In the genomic region with DNA sequence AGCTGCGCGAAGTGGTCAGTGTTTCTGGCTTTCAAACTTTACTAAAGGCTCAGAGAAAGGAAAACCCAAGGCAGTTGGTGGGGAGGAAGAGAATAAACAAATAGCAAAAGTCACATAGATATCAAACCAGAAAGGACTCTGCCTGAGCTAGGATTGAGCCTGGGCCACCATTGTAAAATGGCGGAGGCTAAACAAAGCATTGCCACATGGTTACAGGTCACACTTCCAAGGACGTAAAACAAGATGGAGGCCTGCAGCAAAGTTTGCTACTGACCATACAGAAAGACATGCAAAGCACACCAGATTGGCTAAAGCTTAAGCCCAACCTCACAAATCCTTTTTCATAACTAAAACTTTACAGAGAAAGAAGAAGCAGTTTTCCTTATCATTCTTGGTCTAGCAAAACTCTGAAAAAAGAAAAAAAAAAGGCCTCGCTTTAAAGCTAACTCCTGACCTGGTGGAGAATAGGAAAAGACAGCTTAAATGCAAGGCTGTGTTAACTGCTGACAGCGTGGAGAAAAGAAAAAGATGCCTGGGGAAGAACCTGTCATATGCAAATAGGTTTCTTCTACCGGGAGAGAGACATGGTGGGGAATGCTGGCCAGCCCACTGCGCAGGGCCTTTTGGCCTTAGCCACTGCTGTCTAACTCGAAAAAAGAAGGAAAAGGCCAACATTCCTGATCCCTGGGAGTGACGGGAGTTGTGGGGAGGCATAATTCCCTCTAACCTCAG, we compare ENCODE assay signal across 24 cellular contexts.
A peak's percentile ranks its signal among the peaks of the same experiment; 100 is the strongest.
DNase-seq lines count a peak whose midpoint lies in the region; ATAC-seq, FAIRE-seq and TF ChIP-seq lines count a peak whose summit lies in the region.
"Had no signal": no experiment of that assay in that cellular context is flagged by ENCODE, and none has a peak within 500 bp of the region (broad histone marks: within the 10 kb centered on the region; RNA-seq: fewer than 3 reads in every experiment).

No MANE protein-coding gene starts in this region.

- peaks cover 7% of the 10 kb centered on the region for H3K9me3 Mint-ChIP-seq in progenitor cell of endocrine pancreas (ENCODE audit: low read depth)
- H3K9me3 Mint-ChIP-seq in stimulated activated naive CD8-positive, alpha-beta T cell treated with anti-CD3 and anti-CD28 coated beads, Interleukin-15, amount 100 ng/mL, for 72 hours = peaks cover 5 to 7% of the 10 kb centered on the region in 2 donors

- no peak overlapping the region for H3K9ac ChIP-seq in BLaER1
- H3K9ac ChIP-seq: BLaER1 treated with 17β-estradiol and CSF1 and Interleukin-3, amounts not matched to agents 10 nM and 100 nM; KMS-11 had no signal

- TF ChIP-seq CTCF in dorsolateral prefrontal cortex (IDR thresholded peaks at IDR 0.05 in 54 of 56, conservative IDR thresholded peaks at IDR 0.05 in 2 of 56; ENCODE audit: low read depth in 1 of 56, partially characterized antibody in 56 of 56) = no peak
- TF ChIP-seq CTCF in progenitor cell of endocrine pancreas (IDR thresholded peaks at IDR 0.05; ENCODE audit: unreplicated experiment) = no peak

- H3K27ac Mint-ChIP-seq in progenitor cell of endocrine pancreas = no peak overlapping the region
- no peak overlapping the region for H3K27ac Mint-ChIP-seq in stimulated activated naive CD8-positive, alpha-beta T cell treated with anti-CD3 and anti-CD28 coated beads, Interleukin-15, amount 100 ng/mL, for 72 hours
- H3K27ac Mint-ChIP-seq: CD8-positive, alpha-beta T cell had no signal

- no peaks in the 10 kb centered on the region for H3K27me3 Mint-ChIP-seq in progenitor cell of endocrine pancreas
- no peaks in the 10 kb centered on the region for H3K27me3 Mint-ChIP-seq in stimulated activated naive CD8-positive, alpha-beta T cell treated with anti-CD3 and anti-CD28 coated beads, Interleukin-15, amount 100 ng/mL, for 72 hours

- no peak for DNase-seq in HTR-8/SVneo (ENCODE audit: insufficient read length, low spot score)
- no peak for DNase-seq in dorsolateral prefrontal cortex
- DNase-seq in iPS-NIHi11 (ENCODE audit: low spot score) = peak; percentile 12
- no peak for DNase-seq in NCI-H1105 treated with DMSO at 0.1 percent for 48 hours (lab: John Stamatoyannopoulos, UW)
- no peak for DNase-seq in progenitor cell of endocrine pancreas (ENCODE audit: low spot score, unreplicated experiment)
- DNase-seq in left ventricle myocardium superior = no peak
- no peak for DNase-seq in stimulated activated naive CD8-positive, alpha-beta T cell treated with anti-CD3 and anti-CD28 coated beads, Interleukin-15, amount 100 ng/mL, for 72 hours
- DNase-seq: ACHN; CD8-positive, alpha-beta T cell; DND-41; GOT3; IMR-90; NCI-H1105; NCI-H2029 treated with DMSO at 0.1 percent for 48 hours; NCI-H2171 treated with DMSO at 0.1 percent for 48 hours; NCI-H446; NCI-H526; PC-3; Right ventricle myocardium superior had no signal

- no peak overlapping the region for H3K4me3 ChIP-seq in BLaER1
- no peak overlapping the region for H3K4me3 ChIP-seq in dorsolateral prefrontal cortex
- H3K4me3 ChIP-seq: BLaER1 treated with 17β-estradiol and CSF1 and Interleukin-3, amounts not matched to agents 10 nM and 100 nM had no signal

- H3K27ac ChIP-seq in BLaER1 (peak overlapping the region; percentile 40; the same call in 1 of the 2 replicates), dorsolateral prefrontal cortex (peak overlapping the region in 33 of 59 donors; percentile 1 to 95 (median 56))
- H3K27ac ChIP-seq: 22Rv1; BLaER1 treated with 17β-estradiol and CSF1 and Interleukin-3, amounts not matched to agents 10 nM and 100 nM; KMS-11 had no signal

- H3K4me3 Mint-ChIP-seq in progenitor cell of endocrine pancreas (ENCODE audit: low read depth) = no peak overlapping the region
- no peak overlapping the region for H3K4me3 Mint-ChIP-seq in stimulated activated naive CD8-positive, alpha-beta T cell treated with anti-CD3 and anti-CD28 coated beads, Interleukin-15, amount 100 ng/mL, for 72 hours
- H3K4me3 Mint-ChIP-seq: CD8-positive, alpha-beta T cell had no signal

- FAIRE-seq in HTR-8/SVneo (lab: Jason Lieb, UNC) = peak; percentile 46
- FAIRE-seq: GM12892 had no signal

- peaks cover 93% of the 10 kb centered on the region for H3K36me3 ChIP-seq in BLaER1

- H3K4me2 ChIP-seq in BLaER1 = no peak overlapping the region
- H3K4me2 ChIP-seq: BLaER1 treated with 17β-estradiol and CSF1 and Interleukin-3, amounts not matched to agents 10 nM and 100 nM; KMS-11 had no signal

- peaks cover 2% of the 10 kb centered on the region for H3K4me1 Mint-ChIP-seq in progenitor cell of endocrine pancreas (ENCODE audit: low read depth)
- H3K4me1 Mint-ChIP-seq in stimulated activated naive CD8-positive, alpha-beta T cell treated with anti-CD3 and anti-CD28 coated beads, Interleukin-15, amount 100 ng/mL, for 72 hours = no peaks in the 10 kb centered on the region

- no peaks in the 10 kb centered on the region for H3K9me3 ChIP-seq in BLaER1
- H3K9me3 ChIP-seq: BLaER1 treated with 17β-estradiol and CSF1 and Interleukin-3, amounts not matched to agents 10 nM and 100 nM had no signal

- no peaks in the 10 kb centered on the region for H3K27me3 ChIP-seq in BLaER1
- no peaks in the 10 kb centered on the region for H3K27me3 ChIP-seq in dorsolateral prefrontal cortex
- H3K27me3 ChIP-seq: BLaER1 treated with 17β-estradiol and CSF1 and Interleukin-3, amounts not matched to agents 10 nM and 100 nM had no signal

- 0 out of 2 replicates have a peak, but pooled peaks cover 4% of the 10 kb centered on the region for H3K4me1 ChIP-seq in BLaER1

- intact Hi-C loops in dorsolateral prefrontal cortex (cut with DNase I) (no loop called here), left ventricle myocardium superior (cut with micrococcal nuclease) (no loop called here)

- no peak for ATAC-seq in left ventricle myocardium superior
- ATAC-seq in stimulated activated naive CD8-positive, alpha-beta T cell treated with anti-CD3 and anti-CD28 coated beads, Interleukin-15, amount 100 ng/mL, for 72 hours = no peak
- ATAC-seq: CD8-positive, alpha-beta T cell; PC-3 had no signal

- peaks cover 21% of the 10 kb centered on the region; the same call in 1 of the 2 replicates for H4K20me1 ChIP-seq in BLaER1

- H3K36me3 Mint-ChIP-seq in progenitor cell of endocrine pancreas (ENCODE audit: insufficient read depth) = peaks cover 25% of the 10 kb centered on the region
- H3K36me3 Mint-ChIP-seq: CD8-positive, alpha-beta T cell had no signal
